In the genomic region with DNA sequence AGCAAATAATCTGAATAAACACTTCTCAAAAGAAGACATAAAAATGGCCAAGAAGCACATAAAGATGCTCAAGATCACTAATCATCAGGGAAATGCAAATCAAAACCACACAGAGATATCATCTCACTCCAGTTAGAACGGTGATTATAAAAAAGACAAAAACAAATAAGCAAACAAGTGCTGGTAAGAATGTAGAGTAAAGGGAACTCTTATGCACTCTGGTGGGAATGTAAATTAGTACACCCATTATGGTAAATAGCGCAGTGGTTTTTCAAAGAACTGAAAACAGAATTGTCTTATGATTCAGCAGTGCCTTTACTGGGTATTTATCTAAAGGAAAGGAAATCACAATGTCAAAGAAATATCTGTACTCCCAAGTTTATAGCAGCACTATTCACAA, we compare ENCODE assay signal across 29 cellular contexts.
"Had no signal": no experiment of that assay in that cellular context is flagged by ENCODE, and none has a peak within 500 bp of the region (broad histone marks: within the 10 kb centered on the region; RNA-seq: fewer than 3 reads in every experiment).

No MANE protein-coding gene starts in this region.

- H3K4me3 ChIP-seq: ascending aorta, colonic mucosa, gastrocnemius medialis, heart left ventricle had no signal

- ATAC-seq: activated CD4-positive, alpha-beta T cell treated with anti-CD3 and anti-CD28 coated beads for 36 hours; activated naive CD4-positive, alpha-beta T cell treated with anti-CD3 and anti-CD28 coated beads, Interleukin-2, amount 50 U/mL, for 72 hours; activated T-cell treated with anti-CD3 and anti-CD28 coated beads, Interleukin-2, amount 50 U/mL, for 72 hours; gastrocnemius medialis; heart left ventricle; T-helper 17 cell had no signal

- H3K27me3 ChIP-seq: ascending aorta, brain microvascular endothelial cell, colonic mucosa, gastrocnemius medialis, heart left ventricle had no signal

- H3K9me3 ChIP-seq: ascending aorta, colonic mucosa, gastrocnemius medialis had no signal

- H3K36me3 ChIP-seq: ascending aorta, brain microvascular endothelial cell, colonic mucosa, gastrocnemius medialis, heart left ventricle had no signal

- H3K27ac ChIP-seq: ascending aorta, brain microvascular endothelial cell, colonic mucosa, epithelial cell of prostate, gastrocnemius medialis, heart left ventricle had no signal

- H3K4me1 ChIP-seq: ascending aorta, colonic mucosa, gastrocnemius medialis, heart left ventricle had no signal

- FAIRE-seq: endometrium, endothelial cell of umbilical vein had no signal

- DNase-seq: activated CD4-positive, alpha-beta memory T cell treated with anti-CD3 and anti-CD28 coated beads for 36 hours; activated CD4-positive, alpha-beta T cell treated with anti-CD3 and anti-CD28 coated beads for 36 hours; activated CD4-positive, alpha-beta T cell treated with anti-CD3 and anti-CD28 coated beads, Interleukin-2, amount 10 ng/mL, durations not matched to agents 24 days and 14 days; activated CD4-positive, CD25-positive, alpha-beta regulatory T cell; activated CD4-positive, CD25-positive, alpha-beta regulatory T cell treated with anti-CD3 and anti-CD28 coated beads, Interleukin-2, amount 50 U/mL, for 72 hours; activated CD8-positive, alpha-beta memory T cell treated with anti-CD3 and anti-CD28 coated beads, Interleukin-2, amount 50 U/mL, for 48 hours; activated gamma-delta T cell; activated naive CD4-positive, alpha-beta T cell; activated naive CD4-positive, alpha-beta T cell treated with anti-CD3 and anti-CD28 coated beads, Interleukin-2, amount 10 ng/mL, durations not matched to agents 7 days and 5 days; activated naive CD8-positive, alpha-beta T cell treated with anti-CD3 and anti-CD28 coated beads, Interleukin-2, amount 10 ng/mL, durations not matched to agents 7 days and 5 days; activated T-cell treated with anti-CD3 and anti-CD28 coated beads for 4 hours; activated T-cell treated with anti-CD3 and anti-CD28 coated beads, Interleukin-2, amount 50 U/mL, for 24 hours; activated T-cell treated with anti-CD3 and anti-CD28 coated beads, Interleukin-2, amount 50 U/mL, for 72 hours; brain microvascular endothelial cell; caudate nucleus; colonic mucosa; effector CD8-positive, alpha-beta T cell; foreskin fibroblast; gastrocnemius medialis; glutamatergic neuron; heart left ventricle; T-helper 1 cell; T-helper 17 cell; T1000 had no signal
